Comparison of ENCODE assay signal across 7 cellular contexts in the genomic region with DNA sequence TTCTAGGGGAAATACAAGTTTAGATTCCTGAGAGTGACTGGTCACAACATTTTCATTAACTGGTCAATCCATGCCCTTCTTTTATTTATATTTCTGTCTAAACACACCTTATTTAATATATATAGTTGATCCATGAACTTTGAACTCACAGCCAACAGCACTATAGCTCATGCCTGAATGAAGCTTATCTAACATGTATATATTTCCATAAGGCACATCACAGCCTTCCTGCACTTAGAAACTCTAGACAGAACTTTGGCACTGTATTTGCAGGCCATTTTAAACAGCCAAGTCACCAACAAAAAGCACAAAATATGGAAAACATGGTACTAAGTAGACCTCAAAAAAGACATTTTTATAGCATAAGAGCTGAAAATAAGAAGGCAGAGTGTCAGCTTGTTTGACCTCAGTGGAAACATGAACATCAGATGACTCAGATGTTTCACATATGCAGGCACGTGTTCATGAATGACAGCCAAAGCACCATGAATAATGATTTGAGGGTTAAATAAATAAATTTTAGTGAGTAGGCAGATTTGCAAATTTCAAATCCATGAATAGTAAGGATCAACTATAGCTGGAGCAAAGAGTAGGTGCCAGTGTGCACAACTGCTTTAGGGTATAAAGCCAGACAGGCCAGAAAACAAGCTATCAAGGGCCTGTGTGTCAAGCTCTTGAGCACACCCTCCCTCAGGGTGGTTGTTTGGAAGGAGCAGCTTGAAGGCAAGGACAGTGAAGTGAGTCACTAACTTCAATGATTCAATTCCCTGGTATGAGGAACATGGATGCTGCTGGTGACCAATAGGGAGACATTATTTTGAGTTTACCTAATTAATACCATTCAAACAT.
DNase-seq lines count a peak whose midpoint lies in the region; TF ChIP-seq lines count a peak whose summit lies in the region.

No MANE protein-coding gene starts in this region.

- no peak for TF ChIP-seq EP300 in suprapubic skin (IDR thresholded peaks at IDR 0.05)

- H3K27me3 ChIP-seq in suprapubic skin = no peaks in the 10 kb centered on the region

- H3K27ac ChIP-seq in HEK293 (ENCODE audit: extremely low read depth, low read depth, low read length) = 0 out of 2 replicates have a peak overlapping the region, but pooled peaks have one; percentile 16
- H3K27ac ChIP-seq in suprapubic skin = peak overlapping the region; percentile 51

- H3K4me1 ChIP-seq in HEK293 (ENCODE audit: control insufficient read depth, insufficient read depth, low read length) (no peaks in the 10 kb centered on the region), suprapubic skin (peaks cover 10% of the 10 kb centered on the region)

- CTCF ChIA-PET in HEK293 (lab: Yijun Ruan, JAX) = interaction anchor here (0.5 to 4.6 kb wide), 3 partner anchors 121 to 217 kb away, joined by 3 to 53 read pairs (median 4); no protein-coding TSS in a partner anchor

- POLR2A ChIA-PET in HEK293 (lab: Yijun Ruan, JAX) = no interaction called here

- H3K36me3 ChIP-seq in HEK293 (ENCODE audit: control insufficient read depth in 2 of 2, insufficient read depth in 1 of 2, low read length in 2 of 2) (no peaks in the 10 kb centered on the region), suprapubic skin (no peaks in the 10 kb centered on the region)

- no peak for TF ChIP-seq CTCF in HEK293 (tag by site-specific recombination; IDR thresholded peaks at IDR 0.05)
- TF ChIP-seq CTCF in fibroblast of the aortic adventitia (IDR thresholded peaks at IDR 0.05; ENCODE audit: insufficient read depth, low read length) = no peak
- no peak for TF ChIP-seq CTCF in suprapubic skin (IDR thresholded peaks at IDR 0.05)

- TF ChIP-seq POLR2A in suprapubic skin (IDR thresholded peaks at IDR 0.05) = no peak

- WGBS in suprapubic skin = 29% methylated on average over 1 of the region's 1 CpG

- H3K4me3 ChIP-seq in HEK293 (ENCODE audit: low read depth, low read length) = no peak overlapping the region
- H3K4me3 ChIP-seq in fibroblast of the aortic adventitia (ENCODE audit: low read depth, low read length) = no peak overlapping the region
- no peak overlapping the region for H3K4me3 ChIP-seq in suprapubic skin

- no peaks in the 10 kb centered on the region for H3K9me3 ChIP-seq in HEK293 (ENCODE audit: control insufficient read depth, insufficient read depth, low read depth, low read length)
- no peaks in the 10 kb centered on the region for H3K9me3 ChIP-seq in suprapubic skin

- DNase-seq in RPMI7951 (ENCODE audit: low read depth) (peak; percentile 98), fibroblast of the aortic adventitia (ENCODE audit: low read depth) (peak; percentile 92), suprapubic skin (ENCODE audit: low spot score in 2 of 2) (no peak), midbrain (lab: John Stamatoyannopoulos, UW) (no peak), T-helper 1 cell (no peak)
- DNase-seq in activated CD8-positive, alpha-beta memory T cell treated with anti-CD3 and anti-CD28 coated beads, Interleukin-2, amount 50 U/mL, for 4 hours = no peak

TF ChIP-seq in HEK293, 187 proteins besides CTCF, POLR2A, EP300 and RAD21:
- TF ChIP-seq FEZF1 (tag by site-specific recombination; IDR thresholded peaks at IDR 0.05) = peak; percentile 51; the same call in 1 of the 2 replicates
- TF ChIP-seq SP7 (tag by site-specific recombination; IDR thresholded peaks at IDR 0.05) = no peak
- TF ChIP-seq ZNF394 (tag by site-specific recombination; IDR thresholded peaks at IDR 0.05; ENCODE audit: borderline replicate concordance) = 0 out of 2 replicates have a peak, but pooled peaks have one; percentile 29
- TF ChIP-seq PRDM10 (tag by site-specific recombination; IDR thresholded peaks at IDR 0.05) = peak; percentile 24; the same call in 1 of the 2 replicates
- no peak for TF ChIP-seq PRDM6 (tag by site-specific recombination; IDR thresholded peaks at IDR 0.05)
- TF ChIP-seq ZNF114 (tag by site-specific recombination; IDR thresholded peaks at IDR 0.05) = no peak
- TF ChIP-seq SP2 (tag by site-specific recombination; IDR thresholded peaks at IDR 0.05) = no peak
- TF ChIP-seq, protein P1, sequence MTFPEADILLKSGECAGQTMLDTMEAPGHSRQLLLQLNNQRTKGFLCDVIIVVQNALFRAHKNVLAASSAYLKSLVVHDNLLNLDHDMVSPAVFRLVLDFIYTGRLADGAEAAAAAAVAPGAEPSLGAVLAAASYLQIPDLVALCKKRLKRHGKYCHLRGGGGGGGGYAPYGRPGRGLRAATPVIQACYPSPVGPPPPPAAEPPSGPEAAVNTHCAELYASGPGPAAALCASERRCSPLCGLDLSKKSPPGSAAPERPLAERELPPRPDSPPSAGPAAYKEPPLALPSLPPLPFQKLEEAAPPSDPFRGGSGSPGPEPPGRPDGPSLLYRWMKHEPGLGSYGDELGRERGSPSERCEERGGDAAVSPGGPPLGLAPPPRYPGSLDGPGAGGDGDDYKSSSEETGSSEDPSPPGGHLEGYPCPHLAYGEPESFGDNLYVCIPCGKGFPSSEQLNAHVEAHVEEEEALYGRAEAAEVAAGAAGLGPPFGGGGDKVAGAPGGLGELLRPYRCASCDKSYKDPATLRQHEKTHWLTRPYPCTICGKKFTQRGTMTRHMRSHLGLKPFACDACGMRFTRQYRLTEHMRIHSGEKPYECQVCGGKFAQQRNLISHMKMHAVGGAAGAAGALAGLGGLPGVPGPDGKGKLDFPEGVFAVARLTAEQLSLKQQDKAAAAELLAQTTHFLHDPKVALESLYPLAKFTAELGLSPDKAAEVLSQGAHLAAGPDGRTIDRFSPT (tag by site-specific recombination; IDR thresholded peaks at IDR 0.05) = peak; percentile 30; the same call in 1 of the 2 replicates
- TF ChIP-seq ZNF335 (tag by site-specific recombination; conservative IDR thresholded peaks at IDR 0.05) = peak; percentile 64
- TF ChIP-seq ZNF629 (tag by site-specific recombination; IDR thresholded peaks at IDR 0.05) = peak; percentile 40; the same call in 1 of the 2 replicates
- no peak for TF ChIP-seq ZFP69B (tag by site-specific recombination; IDR thresholded peaks at IDR 0.05)
- TF ChIP-seq, protein P2, sequence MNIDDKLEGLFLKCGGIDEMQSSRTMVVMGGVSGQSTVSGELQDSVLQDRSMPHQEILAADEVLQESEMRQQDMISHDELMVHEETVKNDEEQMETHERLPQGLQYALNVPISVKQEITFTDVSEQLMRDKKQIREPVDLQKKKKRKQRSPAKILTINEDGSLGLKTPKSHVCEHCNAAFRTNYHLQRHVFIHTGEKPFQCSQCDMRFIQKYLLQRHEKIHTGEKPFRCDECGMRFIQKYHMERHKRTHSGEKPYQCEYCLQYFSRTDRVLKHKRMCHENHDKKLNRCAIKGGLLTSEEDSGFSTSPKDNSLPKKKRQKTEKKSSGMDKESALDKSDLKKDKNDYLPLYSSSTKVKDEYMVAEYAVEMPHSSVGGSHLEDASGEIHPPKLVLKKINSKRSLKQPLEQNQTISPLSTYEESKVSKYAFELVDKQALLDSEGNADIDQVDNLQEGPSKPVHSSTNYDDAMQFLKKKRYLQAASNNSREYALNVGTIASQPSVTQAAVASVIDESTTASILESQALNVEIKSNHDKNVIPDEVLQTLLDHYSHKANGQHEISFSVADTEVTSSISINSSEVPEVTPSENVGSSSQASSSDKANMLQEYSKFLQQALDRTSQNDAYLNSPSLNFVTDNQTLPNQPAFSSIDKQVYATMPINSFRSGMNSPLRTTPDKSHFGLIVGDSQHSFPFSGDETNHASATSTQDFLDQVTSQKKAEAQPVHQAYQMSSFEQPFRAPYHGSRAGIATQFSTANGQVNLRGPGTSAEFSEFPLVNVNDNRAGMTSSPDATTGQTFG (tag by site-specific recombination; IDR thresholded peaks at IDR 0.05; ENCODE audit: borderline replicate concordance) = no peak

Comparison
In these comparisons a context has a peak if more than half of its experiments do, and no peak if none do; other contexts are left out.
1. DNase-seq: peak in RPMI7951 (single experiment) and fibroblast of the aortic adventitia (single experiment); none in suprapubic skin (0 of 2), midbrain (single experiment), activated CD8-positive, alpha-beta memory T cell treated with anti-CD3 and anti-CD28 coated beads, Interleukin-2, amount 50 U/mL, for 4 hours (single experiment) and T-helper 1 cell (0 of 5).